1 cellular context compared by ENCODE assay signal in genomic region chr16:4661661-4662060, GRCh38.
TF ChIP-seq lines count a peak whose summit lies in the region.

No MANE protein-coding gene starts in this region.

TF ChIP-seq in GM12878, 131 proteins besides CTCF, POLR2A, EP300 and RAD21:
- TF ChIP-seq TCF12 (IDR thresholded peaks at IDR 0.05; ENCODE audit: low read depth, low read length) = no peak
- TF ChIP-seq ASH2L (IDR thresholded peaks at IDR 0.05; ENCODE audit: borderline replicate concordance, low read depth) = no peak
- no peak for TF ChIP-seq ZNF687 (IDR thresholded peaks at IDR 0.05)
- TF ChIP-seq MEF2B (IDR thresholded peaks at IDR 0.05; ENCODE audit: partially characterized antibody, poor library complexity, severe bottlenecking) = no peak
